Comparison of ENCODE assay signal across 8 cellular contexts in genomic region chr2:158969162-158969716, GRCh38. TPM values are rescaled to one million over a fixed set of nuclear protein-coding genes. Genes with fewer than 3 reads are reported as not detected.
DNase-seq lines count a peak whose midpoint lies in the region; ATAC-seq and TF ChIP-seq lines count a peak whose summit lies in the region.

No MANE protein-coding gene starts in this region.

- peak overlapping the region; percentile 96 for H3K4me2 ChIP-seq in MM.1S (ENCODE audit: low read depth, low read length)

- no peak for TF ChIP-seq CTCF in MM.1S (IDR thresholded peaks at IDR 0.05; ENCODE audit: low read length)
- no peak for TF ChIP-seq CTCF in GM13977 (IDR thresholded peaks at IDR 0.05; ENCODE audit: extremely low read depth, insufficient read depth, missing control alignments)

- H3F3A ChIP-seq in MM.1S (ENCODE audit: insufficient read depth, low read length) = peaks cover 3% of the 10 kb centered on the region; the same call in 1 of the 2 replicates

- H3K4me3 ChIP-seq in MM.1S (ENCODE audit: low read length) = peak overlapping the region; percentile 78
- H3K4me3 ChIP-seq in ectodermal cell (ENCODE audit: insufficient read depth, low read depth, low read length) = peak overlapping the region; percentile 73

- no peak for DNase-seq in MM.1S
- peak; percentile 7 for DNase-seq in myocyte (ENCODE audit: low read depth)
- no peak for DNase-seq in HT-29 (ENCODE audit: low spot score)
- DNase-seq in NCI-H187 (lab: John Stamatoyannopoulos, UW) = no peak
- DNase-seq in A172 (ENCODE audit: low spot score) = no peak
- no peak for DNase-seq in GM13977 (ENCODE audit: low spot score)

- H3K79me2 ChIP-seq in MM.1S (ENCODE audit: low read length) = no peaks in the 10 kb centered on the region

- H4K20me1 ChIP-seq in MM.1S (ENCODE audit: insufficient read depth, low read length) = no peaks in the 10 kb centered on the region

- H3K4me1 ChIP-seq in MM.1S (ENCODE audit: low read length) (no peaks in the 10 kb centered on the region; the same call in 1 of the 2 replicates), ectodermal cell (ENCODE audit: control insufficient read depth, insufficient read depth, low read length) (peaks cover 15% of the 10 kb centered on the region)

- H3K9me3 ChIP-seq in MM.1S (replicated peaks; ENCODE audit: insufficient read depth, low read length) (no peaks in the 10 kb centered on the region), ectodermal cell (ENCODE audit: control insufficient read depth, low read length) (no peaks in the 10 kb centered on the region)

- no peaks in the 10 kb centered on the region for H3K9me2 ChIP-seq in MM.1S (replicated peaks; ENCODE audit: insufficient read depth, low read length)

- peak; percentile 2 for ATAC-seq in GM19455 (IDR thresholded peaks at IDR 0.05; ENCODE audit: unreplicated experiment)

- in situ Hi-C loops in GM13977 (cut with MboI; ENCODE audit: low pct_unique_long_range_greater_than_20kb, low sequenced_read_pairs, unreplicated experiment) = no loop called here

- 1% methylated on average over 36 of the region's 36 CpGs for WGBS in ectodermal cell, 2 experiments

- H3K27ac ChIP-seq in MM.1S (ENCODE audit: low read length) (no peak overlapping the region), ectodermal cell (ENCODE audit: insufficient read depth, low read depth, low read length, poor library complexity, severe bottlenecking) (no peak overlapping the region)

- H3K36me3 ChIP-seq in MM.1S (replicated peaks; ENCODE audit: insufficient read depth, low read length) (no peaks in the 10 kb centered on the region), ectodermal cell (ENCODE audit: control insufficient read depth, insufficient read depth, low read length) (no peaks in the 10 kb centered on the region)

- H2AFZ ChIP-seq in MM.1S (ENCODE audit: low read length) = peak overlapping the region; percentile 83

- H3K27me3 ChIP-seq in MM.1S (replicated peaks; ENCODE audit: insufficient read depth, low read length) (0 out of 2 replicates have a peak, but pooled peaks cover 4% of the 10 kb centered on the region), ectodermal cell (ENCODE audit: control insufficient read depth, insufficient read depth, low read length, poor library complexity, severe bottlenecking) (peaks cover 75% of the 10 kb centered on the region)

- H3K9ac ChIP-seq in MM.1S (ENCODE audit: low read length) = peak overlapping the region; percentile 47; the same call in 1 of the 2 replicates

RNA-seq across cellular contexts. Expression of gene TANC1, which starts 0.8 kb away (rescaled TPM):
- polyA plus RNA-seq in ectodermal cell (2013, experiment 1 of 4) = 7.6 TPM
- polyA plus RNA-seq in ectodermal cell (2013, experiment 2 of 4) = 8.2 TPM
- polyA plus RNA-seq in ectodermal cell (2013, experiment 3 of 4) = 5.3 TPM
- 6.7 TPM for polyA plus RNA-seq in ectodermal cell (2013, experiment 4 of 4)
- total RNA-seq in myocyte = 19.1 and 20.1 TPM in 2 replicates
- 14.2 TPM for polyA plus RNA-seq in myocyte (2012)
- 16.1 and 18.6 TPM in 2 replicates for total RNA-seq in HT-29 (2014; rRNA removed; shearing (Covaris generic))
- 12.6 and 14.3 TPM in 2 replicates for total RNA-seq in A172 (2014; rRNA removed; shearing (Covaris generic))
